1 cellular context compared by ENCODE assay signal in the genomic region with DNA sequence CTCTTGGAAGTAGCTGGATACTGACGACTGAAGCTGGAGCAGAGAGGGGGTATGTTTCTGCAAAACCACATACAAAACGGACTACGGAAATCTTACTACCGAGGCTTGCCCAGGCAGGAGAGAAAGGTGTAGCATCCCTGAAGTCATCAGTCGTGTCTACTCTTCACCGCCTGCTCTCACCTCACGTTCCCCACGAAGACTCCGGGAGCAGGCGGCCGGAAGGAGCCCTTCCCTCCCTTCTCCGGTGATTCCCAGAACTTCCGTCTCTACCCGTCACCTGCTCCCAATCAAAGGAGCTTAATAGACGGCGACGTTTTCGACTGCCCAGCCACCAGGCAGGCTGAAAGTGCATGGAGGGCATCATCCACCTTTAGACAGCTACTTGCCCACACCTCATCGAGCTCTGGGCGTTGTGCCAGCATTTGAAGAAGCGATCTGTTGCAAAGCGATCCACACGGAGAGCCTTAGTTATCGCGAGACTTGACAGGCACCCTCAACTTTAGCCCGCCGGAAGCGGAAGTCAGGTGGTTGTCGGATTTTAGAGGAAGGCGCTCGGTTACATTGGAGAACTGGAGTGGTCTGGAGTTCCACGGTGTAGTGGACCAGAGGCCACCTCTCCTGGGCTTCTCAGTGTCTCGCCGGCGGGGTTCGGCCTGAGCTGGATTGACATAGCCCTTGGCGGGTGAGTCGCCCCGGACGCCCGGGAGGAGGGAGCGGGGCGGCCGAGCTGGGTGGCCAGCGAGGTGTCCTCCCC.
A peak's percentile ranks its signal among the peaks of the same experiment; 100 is the strongest.
TF ChIP-seq lines count a peak whose summit lies in the region.

A gene (plus strand): TSS at position 523 of the 754 bp plus-strand sequence. CDS start 2,809 bp downstream, outside the sequence.

TF ChIP-seq in K562, 482 proteins besides CTCF, POLR2A, EP300 and RAD21 (continued from another document and continues in another):
- TF ChIP-seq, protein P1, sequence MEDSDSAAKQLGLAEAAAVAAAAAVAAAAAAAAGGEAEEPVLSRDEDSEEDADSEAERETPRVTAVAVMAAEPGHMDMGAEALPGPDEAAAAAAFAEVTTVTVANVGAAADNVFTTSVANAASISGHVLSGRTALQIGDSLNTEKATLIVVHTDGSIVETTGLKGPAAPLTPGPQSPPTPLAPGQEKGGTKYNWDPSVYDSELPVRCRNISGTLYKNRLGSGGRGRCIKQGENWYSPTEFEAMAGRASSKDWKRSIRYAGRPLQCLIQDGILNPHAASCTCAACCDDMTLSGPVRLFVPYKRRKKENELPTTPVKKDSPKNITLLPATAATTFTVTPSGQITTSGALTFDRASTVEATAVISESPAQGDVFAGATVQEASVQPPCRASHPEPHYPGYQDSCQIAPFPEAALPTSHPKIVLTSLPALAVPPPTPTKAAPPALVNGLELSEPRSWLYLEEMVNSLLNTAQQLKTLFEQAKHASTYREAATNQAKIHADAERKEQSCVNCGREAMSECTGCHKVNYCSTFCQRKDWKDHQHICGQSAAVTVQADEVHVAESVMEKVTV (CRISPR knock-in tag; IDR thresholded peaks at IDR 0.05), result no peak
- TF ChIP-seq RBM15 (IDR thresholded peaks at IDR 0.05; ENCODE audit: insufficient read depth, low read length) (no peak), KAT7 (CRISPR knock-in tag; IDR thresholded peaks at IDR 0.05; ENCODE audit: borderline replicate concordance) (no peak), MCM3 (IDR thresholded peaks at IDR 0.05) (no peak), JUN (IDR thresholded peaks at IDR 0.05; ENCODE audit: borderline replicate concordance, low read depth, low read length) (no peak), JUN (CRISPR knock-in tag; IDR thresholded peaks at IDR 0.05; ENCODE audit: borderline replicate concordance) (no peak), NFE2 (IDR thresholded peaks at IDR 0.05; ENCODE audit: low read depth) (no peak), ZNF75A (CRISPR knock-in tag; IDR thresholded peaks at IDR 0.05) (no peak), BRCA1 (IDR thresholded peaks at IDR 0.05) (no peak), BRCA1 (CRISPR knock-in tag; IDR thresholded peaks at IDR 0.05) (no peak), ZNF445 (CRISPR knock-in tag; IDR thresholded peaks at IDR 0.05; ENCODE audit: low read depth) (0 out of 2 replicates have a peak, but pooled peaks have one; percentile 36), ZNF124 (CRISPR knock-in tag; IDR thresholded peaks at IDR 0.05) (no peak), SPI1 (IDR thresholded peaks at IDR 0.05; ENCODE audit: borderline replicate concordance, low read depth, low read length) (peak; percentile 69; the same call in 1 of the 2 replicates), TRIM24 (IDR thresholded peaks at IDR 0.05) (no peak), ZNF347 (CRISPR knock-in tag; IDR thresholded peaks at IDR 0.05; ENCODE audit: low read depth) (no peak), ARNT (IDR thresholded peaks at IDR 0.05) (no peak), ZBTB1 (CRISPR knock-in tag; IDR thresholded peaks at IDR 0.05; ENCODE audit: borderline replicate concordance, low read depth) (no peak), ELF1 (tag; IDR thresholded peaks at IDR 0.05) (peak; percentile 81), NFRKB (IDR thresholded peaks at IDR 0.05; ENCODE audit: low read depth) (no peak), ZNF778 (CRISPR knock-in tag; IDR thresholded peaks at IDR 0.05) (no peak), SUPT5H (IDR thresholded peaks at IDR 0.05) (peak; percentile 89), PML (IDR thresholded peaks at IDR 0.05; ENCODE audit: low read length) (no peak; the same call in 1 of the 2 replicates), SMARCA4 (IDR thresholded peaks at IDR 0.05) (no peak), RBM14 (IDR thresholded peaks at IDR 0.05; ENCODE audit: borderline replicate concordance, insufficient read depth, low read depth, low read length) (no peak), RBM25 (IDR thresholded peaks at IDR 0.05; ENCODE audit: low read depth, low read length, severe bottlenecking) (peak; percentile 9), NR4A1 (CRISPR knock-in tag; IDR thresholded peaks at IDR 0.05) (peak; percentile 79; the same call in 1 of the 2 replicates), NR4A1 (tag; IDR thresholded peaks at IDR 0.05) (peak; percentile 83; the same call in 1 of the 2 replicates), NR2C1 (IDR thresholded peaks at IDR 0.05) (peak; percentile 95), NR2C1 (tag; IDR thresholded peaks at IDR 0.05) (peak; percentile 96)
- TF ChIP-seq, protein P2, sequence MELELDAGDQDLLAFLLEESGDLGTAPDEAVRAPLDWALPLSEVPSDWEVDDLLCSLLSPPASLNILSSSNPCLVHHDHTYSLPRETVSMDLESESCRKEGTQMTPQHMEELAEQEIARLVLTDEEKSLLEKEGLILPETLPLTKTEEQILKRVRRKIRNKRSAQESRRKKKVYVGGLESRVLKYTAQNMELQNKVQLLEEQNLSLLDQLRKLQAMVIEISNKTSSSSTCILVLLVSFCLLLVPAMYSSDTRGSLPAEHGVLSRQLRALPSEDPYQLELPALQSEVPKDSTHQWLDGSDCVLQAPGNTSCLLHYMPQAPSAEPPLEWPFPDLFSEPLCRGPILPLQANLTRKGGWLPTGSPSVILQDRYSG (tag; conservative IDR thresholded peaks at IDR 0.05; ENCODE audit: low read depth), result peak; percentile 79
- TF ChIP-seq, protein P3, sequence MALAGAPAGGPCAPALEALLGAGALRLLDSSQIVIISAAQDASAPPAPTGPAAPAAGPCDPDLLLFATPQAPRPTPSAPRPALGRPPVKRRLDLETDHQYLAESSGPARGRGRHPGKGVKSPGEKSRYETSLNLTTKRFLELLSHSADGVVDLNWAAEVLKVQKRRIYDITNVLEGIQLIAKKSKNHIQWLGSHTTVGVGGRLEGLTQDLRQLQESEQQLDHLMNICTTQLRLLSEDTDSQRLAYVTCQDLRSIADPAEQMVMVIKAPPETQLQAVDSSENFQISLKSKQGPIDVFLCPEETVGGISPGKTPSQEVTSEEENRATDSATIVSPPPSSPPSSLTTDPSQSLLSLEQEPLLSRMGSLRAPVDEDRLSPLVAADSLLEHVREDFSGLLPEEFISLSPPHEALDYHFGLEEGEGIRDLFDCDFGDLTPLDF (CRISPR knock-in tag; IDR thresholded peaks at IDR 0.05), result no peak
- TF ChIP-seq, protein P4, sequence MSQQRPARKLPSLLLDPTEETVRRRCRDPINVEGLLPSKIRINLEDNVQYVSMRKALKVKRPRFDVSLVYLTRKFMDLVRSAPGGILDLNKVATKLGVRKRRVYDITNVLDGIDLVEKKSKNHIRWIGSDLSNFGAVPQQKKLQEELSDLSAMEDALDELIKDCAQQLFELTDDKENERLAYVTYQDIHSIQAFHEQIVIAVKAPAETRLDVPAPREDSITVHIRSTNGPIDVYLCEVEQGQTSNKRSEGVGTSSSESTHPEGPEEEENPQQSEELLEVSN (IDR thresholded peaks at IDR 0.05; ENCODE audit: borderline replicate concordance in 1 of 2, extremely low read depth in 1 of 2, insufficient read depth in 1 of 2, insufficient read length in 1 of 2, low read depth in 1 of 2, low read length in 1 of 2, poor library complexity in 1 of 2, severe bottlenecking in 1 of 2), result peak; percentile 89 to 95
- TF ChIP-seq, protein P5, sequence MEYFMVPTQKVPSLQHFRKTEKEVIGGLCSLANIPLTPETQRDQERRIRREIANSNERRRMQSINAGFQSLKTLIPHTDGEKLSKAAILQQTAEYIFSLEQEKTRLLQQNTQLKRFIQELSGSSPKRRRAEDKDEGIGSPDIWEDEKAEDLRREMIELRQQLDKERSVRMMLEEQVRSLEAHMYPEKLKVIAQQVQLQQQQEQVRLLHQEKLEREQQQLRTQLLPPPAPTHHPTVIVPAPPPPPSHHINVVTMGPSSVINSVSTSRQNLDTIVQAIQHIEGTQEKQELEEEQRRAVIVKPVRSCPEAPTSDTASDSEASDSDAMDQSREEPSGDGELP (CRISPR knock-in tag; IDR thresholded peaks at IDR 0.05; ENCODE audit: borderline replicate concordance), result peak; percentile 98
- TF ChIP-seq, protein P6, sequence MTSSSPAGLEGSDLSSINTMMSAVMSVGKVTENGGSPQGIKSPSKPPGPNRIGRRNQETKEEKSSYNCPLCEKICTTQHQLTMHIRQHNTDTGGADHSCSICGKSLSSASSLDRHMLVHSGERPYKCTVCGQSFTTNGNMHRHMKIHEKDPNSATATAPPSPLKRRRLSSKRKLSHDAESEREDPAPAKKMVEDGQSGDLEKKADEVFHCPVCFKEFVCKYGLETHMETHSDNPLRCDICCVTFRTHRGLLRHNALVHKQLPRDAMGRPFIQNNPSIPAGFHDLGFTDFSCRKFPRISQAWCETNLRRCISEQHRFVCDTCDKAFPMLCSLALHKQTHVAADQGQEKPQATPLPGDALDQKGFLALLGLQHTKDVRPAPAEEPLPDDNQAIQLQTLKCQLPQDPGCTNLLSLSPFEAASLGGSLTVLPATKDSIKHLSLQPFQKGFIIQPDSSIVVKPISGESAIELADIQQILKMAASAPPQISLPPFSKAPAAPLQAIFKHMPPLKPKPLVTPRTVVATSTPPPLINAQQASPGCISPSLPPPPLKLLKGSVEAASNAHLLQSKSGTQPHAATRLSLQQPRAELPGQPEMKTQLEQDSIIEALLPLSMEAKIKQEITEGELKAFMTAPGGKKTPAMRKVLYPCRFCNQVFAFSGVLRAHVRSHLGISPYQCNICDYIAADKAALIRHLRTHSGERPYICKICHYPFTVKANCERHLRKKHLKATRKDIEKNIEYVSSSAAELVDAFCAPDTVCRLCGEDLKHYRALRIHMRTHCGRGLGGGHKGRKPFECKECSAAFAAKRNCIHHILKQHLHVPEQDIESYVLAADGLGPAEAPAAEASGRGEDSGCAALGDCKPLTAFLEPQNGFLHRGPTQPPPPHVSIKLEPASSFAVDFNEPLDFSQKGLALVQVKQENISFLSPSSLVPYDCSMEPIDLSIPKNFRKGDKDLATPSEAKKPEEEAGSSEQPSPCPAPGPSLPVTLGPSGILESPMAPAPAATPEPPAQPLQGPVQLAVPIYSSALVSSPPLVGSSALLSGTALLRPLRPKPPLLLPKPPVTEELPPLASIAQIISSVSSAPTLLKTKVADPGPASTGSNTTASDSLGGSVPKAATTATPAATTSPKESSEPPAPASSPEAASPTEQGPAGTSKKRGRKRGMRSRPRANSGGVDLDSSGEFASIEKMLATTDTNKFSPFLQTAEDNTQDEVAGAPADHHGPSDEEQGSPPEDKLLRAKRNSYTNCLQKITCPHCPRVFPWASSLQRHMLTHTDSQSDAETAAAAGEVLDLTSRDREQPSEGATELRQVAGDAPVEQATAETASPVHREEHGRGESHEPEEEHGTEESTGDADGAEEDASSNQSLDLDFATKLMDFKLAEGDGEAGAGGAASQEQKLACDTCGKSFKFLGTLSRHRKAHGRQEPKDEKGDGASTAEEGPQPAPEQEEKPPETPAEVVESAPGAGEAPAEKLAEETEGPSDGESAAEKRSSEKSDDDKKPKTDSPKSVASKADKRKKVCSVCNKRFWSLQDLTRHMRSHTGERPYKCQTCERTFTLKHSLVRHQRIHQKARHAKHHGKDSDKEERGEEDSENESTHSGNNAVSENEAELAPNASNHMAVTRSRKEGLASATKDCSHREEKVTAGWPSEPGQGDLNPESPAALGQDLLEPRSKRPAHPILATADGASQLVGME (CRISPR knock-in tag; IDR thresholded peaks at IDR 0.05), result no peak
- TF ChIP-seq, protein P7, sequence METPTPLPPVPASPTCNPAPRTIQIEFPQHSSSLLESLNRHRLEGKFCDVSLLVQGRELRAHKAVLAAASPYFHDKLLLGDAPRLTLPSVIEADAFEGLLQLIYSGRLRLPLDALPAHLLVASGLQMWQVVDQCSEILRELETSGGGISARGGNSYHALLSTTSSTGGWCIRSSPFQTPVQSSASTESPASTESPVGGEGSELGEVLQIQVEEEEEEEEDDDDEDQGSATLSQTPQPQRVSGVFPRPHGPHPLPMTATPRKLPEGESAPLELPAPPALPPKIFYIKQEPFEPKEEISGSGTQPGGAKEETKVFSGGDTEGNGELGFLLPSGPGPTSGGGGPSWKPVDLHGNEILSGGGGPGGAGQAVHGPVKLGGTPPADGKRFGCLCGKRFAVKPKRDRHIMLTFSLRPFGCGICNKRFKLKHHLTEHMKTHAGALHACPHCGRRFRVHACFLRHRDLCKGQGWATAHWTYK (CRISPR knock-in tag; IDR thresholded peaks at IDR 0.05), result no peak; the same call in 1 of the 2 replicates
- TF ChIP-seq, protein P8, sequence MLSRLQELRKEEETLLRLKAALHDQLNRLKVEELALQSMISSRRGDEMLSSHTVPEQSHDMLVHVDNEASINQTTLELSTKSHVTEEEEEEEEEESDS (CRISPR knock-in tag; IDR thresholded peaks at IDR 0.05), result no peak
- TF ChIP-seq, protein P9, sequence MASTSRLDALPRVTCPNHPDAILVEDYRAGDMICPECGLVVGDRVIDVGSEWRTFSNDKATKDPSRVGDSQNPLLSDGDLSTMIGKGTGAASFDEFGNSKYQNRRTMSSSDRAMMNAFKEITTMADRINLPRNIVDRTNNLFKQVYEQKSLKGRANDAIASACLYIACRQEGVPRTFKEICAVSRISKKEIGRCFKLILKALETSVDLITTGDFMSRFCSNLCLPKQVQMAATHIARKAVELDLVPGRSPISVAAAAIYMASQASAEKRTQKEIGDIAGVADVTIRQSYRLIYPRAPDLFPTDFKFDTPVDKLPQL (IDR thresholded peaks at IDR 0.05; ENCODE audit: extremely low read depth, insufficient read length), result no peak
- TF ChIP-seq, protein P10, sequence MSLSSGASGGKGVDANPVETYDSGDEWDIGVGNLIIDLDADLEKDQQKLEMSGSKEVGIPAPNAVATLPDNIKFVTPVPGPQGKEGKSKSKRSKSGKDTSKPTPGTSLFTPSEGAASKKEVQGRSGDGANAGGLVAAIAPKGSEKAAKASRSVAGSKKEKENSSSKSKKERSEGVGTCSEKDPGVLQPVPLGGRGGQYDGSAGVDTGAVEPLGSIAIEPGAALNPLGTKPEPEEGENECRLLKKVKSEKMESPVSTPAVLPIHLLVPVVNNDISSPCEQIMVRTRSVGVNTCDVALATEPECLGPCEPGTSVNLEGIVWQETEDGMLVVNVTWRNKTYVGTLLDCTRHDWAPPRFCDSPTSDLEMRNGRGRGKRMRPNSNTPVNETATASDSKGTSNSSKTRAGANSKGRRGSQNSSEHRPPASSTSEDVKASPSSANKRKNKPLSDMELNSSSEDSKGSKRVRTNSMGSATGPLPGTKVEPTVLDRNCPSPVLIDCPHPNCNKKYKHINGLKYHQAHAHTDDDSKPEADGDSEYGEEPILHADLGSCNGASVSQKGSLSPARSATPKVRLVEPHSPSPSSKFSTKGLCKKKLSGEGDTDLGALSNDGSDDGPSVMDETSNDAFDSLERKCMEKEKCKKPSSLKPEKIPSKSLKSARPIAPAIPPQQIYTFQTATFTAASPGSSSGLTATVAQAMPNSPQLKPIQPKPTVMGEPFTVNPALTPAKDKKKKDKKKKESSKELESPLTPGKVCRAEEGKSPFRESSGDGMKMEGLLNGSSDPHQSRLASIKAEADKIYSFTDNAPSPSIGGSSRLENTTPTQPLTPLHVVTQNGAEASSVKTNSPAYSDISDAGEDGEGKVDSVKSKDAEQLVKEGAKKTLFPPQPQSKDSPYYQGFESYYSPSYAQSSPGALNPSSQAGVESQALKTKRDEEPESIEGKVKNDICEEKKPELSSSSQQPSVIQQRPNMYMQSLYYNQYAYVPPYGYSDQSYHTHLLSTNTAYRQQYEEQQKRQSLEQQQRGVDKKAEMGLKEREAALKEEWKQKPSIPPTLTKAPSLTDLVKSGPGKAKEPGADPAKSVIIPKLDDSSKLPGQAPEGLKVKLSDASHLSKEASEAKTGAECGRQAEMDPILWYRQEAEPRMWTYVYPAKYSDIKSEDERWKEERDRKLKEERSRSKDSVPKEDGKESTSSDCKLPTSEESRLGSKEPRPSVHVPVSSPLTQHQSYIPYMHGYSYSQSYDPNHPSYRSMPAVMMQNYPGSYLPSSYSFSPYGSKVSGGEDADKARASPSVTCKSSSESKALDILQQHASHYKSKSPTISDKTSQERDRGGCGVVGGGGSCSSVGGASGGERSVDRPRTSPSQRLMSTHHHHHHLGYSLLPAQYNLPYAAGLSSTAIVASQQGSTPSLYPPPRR (CRISPR knock-in tag; IDR thresholded peaks at IDR 0.05; ENCODE audit: borderline replicate concordance), result no peak
- TF ChIP-seq, protein P11, sequence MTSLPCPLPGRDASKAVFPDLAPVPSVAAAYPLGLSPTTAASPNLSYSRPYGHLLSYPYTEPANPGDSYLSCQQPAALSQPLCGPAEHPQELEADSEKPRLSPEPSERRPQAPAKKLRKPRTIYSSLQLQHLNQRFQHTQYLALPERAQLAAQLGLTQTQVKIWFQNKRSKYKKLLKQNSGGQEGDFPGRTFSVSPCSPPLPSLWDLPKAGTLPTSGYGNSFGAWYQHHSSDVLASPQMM (CRISPR knock-in tag; IDR thresholded peaks at IDR 0.05), result no peak
